Comparison of ENCODE assay signal across 22 cellular contexts in genomic region chr9:37979844-37980243, GRCh38.
DNase-seq lines count a peak whose midpoint lies in the region; ATAC-seq and TF ChIP-seq lines count a peak whose summit lies in the region.
"Had no signal": no experiment of that assay in that cellular context is flagged by ENCODE, and none has a peak within 500 bp of the region (broad histone marks: within the 10 kb centered on the region; RNA-seq: fewer than 3 reads in every experiment).

No MANE protein-coding gene starts in this region.

- no peaks in the 10 kb centered on the region for H3K9me3 ChIP-seq in SK-N-MC (ENCODE audit: low read depth, low read length)
- no peaks in the 10 kb centered on the region for H3K9me3 ChIP-seq in smooth muscle cell (replicated peaks; ENCODE audit: low read depth)
- H3K9me3 ChIP-seq in PC-3 (ENCODE audit: low read length): no peaks in the 10 kb centered on the region
- H3K9me3 ChIP-seq: BE2C, HAP-1 had no signal

- H3K27me3 ChIP-seq in dorsolateral prefrontal cortex: no peaks in the 10 kb centered on the region
- H3K27me3 ChIP-seq in smooth muscle cell (ENCODE audit: low read depth): no peaks in the 10 kb centered on the region
- no peaks in the 10 kb centered on the region for H3K27me3 ChIP-seq in PC-3 (ENCODE audit: low read length)
- H3K27me3 ChIP-seq: BE2C had no signal

- TF ChIP-seq CTCF in dorsolateral prefrontal cortex (IDR thresholded peaks at IDR 0.05 in 54 of 56, conservative IDR thresholded peaks at IDR 0.05 in 2 of 56; ENCODE audit: low read depth in 1 of 56, partially characterized antibody in 56 of 56) (no peak), smooth muscle cell (IDR thresholded peaks at IDR 0.05; ENCODE audit: borderline replicate concordance, insufficient read depth, poor library complexity, severe bottlenecking) (no peak), PC-3 (conservative IDR thresholded peaks at IDR 0.05; ENCODE audit: low read depth, low read length) (no peak)

- 47% methylated on average over 5 of the region's 5 CpGs for WGBS in smooth muscle cell (ENCODE audit: low lambda C conversion rate)

- no TSS peak for BruUV-seq in PC-3 (replicated peaks; lab: Mats Ljungman, UMichigan)

- H3K9ac ChIP-seq in SK-N-MC (ENCODE audit: insufficient read length) (no peak overlapping the region), smooth muscle cell (ENCODE audit: low read depth) (peak overlapping the region; percentile 1), PC-3 (ENCODE audit: low read length) (no peak overlapping the region)
- H3K9ac ChIP-seq: GM23248 had no signal

- peak overlapping the region; percentile 27 for H3K27ac ChIP-seq in SK-N-MC
- peak overlapping the region in 53 of 59 donors; percentile 4 to 99 (median 77) for H3K27ac ChIP-seq in dorsolateral prefrontal cortex
- H3K27ac ChIP-seq in smooth muscle cell (ENCODE audit: low read depth): peak overlapping the region; percentile 93
- H3K27ac ChIP-seq in PC-3 (ENCODE audit: low read length): no peak overlapping the region
- H3K27ac ChIP-seq: GM23248 had no signal

- CTCF ChIA-PET in PC-3 (lab: Charles Lee): no interaction called here

- no peak for DNase-seq in SK-N-MC (ENCODE audit: low read depth, low spot score)
- no peak for DNase-seq in dorsolateral prefrontal cortex
- DNase-seq in smooth muscle cell (lab: John Stamatoyannopoulos, UW; ENCODE audit: unreplicated experiment): no peak
- DNase-seq in PC-3: no peak
- DNase-seq in left colon: no peak
- DNase-seq in GM19238 (ENCODE audit: insufficient read length, low spot score): no peak
- DNase-seq: ACHN; BE2C; C1 segment of cervical spinal cord; CD4-positive, CD25-positive, alpha-beta regulatory T cell; CD8-positive, alpha-beta memory T cell; COR-L47; DMS 273 treated with DMSO at 0.1 percent for 48 hours; DMS53; DND-41; EL; GM23248; HFFc6 had no signal

- peaks cover 28% of the 10 kb centered on the region for H3K4me1 ChIP-seq in smooth muscle cell (ENCODE audit: low read depth)
- H3K4me1 ChIP-seq in PC-3 (ENCODE audit: insufficient read depth, low read length): peaks cover 30% of the 10 kb centered on the region
- H3K4me1 ChIP-seq: HAP-1 had no signal

- no peaks in the 10 kb centered on the region for H3K9me2 ChIP-seq in PC-3 (replicated peaks; ENCODE audit: low read length)

- H4K20me1 ChIP-seq in smooth muscle cell (ENCODE audit: low read depth) (no peaks in the 10 kb centered on the region), PC-3 (ENCODE audit: low read length) (0 out of 2 replicates have a peak, but pooled peaks cover 5% of the 10 kb centered on the region)

- H2AFZ ChIP-seq in smooth muscle cell (ENCODE audit: low read depth): no peak overlapping the region
- H2AFZ ChIP-seq in PC-3 (ENCODE audit: low read length): no peak overlapping the region
- H2AFZ ChIP-seq: GM23248 had no signal

- peaks cover 67% of the 10 kb centered on the region for H3K79me2 ChIP-seq in smooth muscle cell (ENCODE audit: low read depth)
- peaks cover 66% of the 10 kb centered on the region for H3K79me2 ChIP-seq in PC-3 (ENCODE audit: low read length)

- intact Hi-C loops in dorsolateral prefrontal cortex (cut with DNase I) (no loop called here), PC-3 (cut with micrococcal nuclease) (no loop called here), left colon (cut with DNase I, micrococcal nuclease) (no loop called here)

- ATAC-seq in PC-3 (no peak), left colon (no peak), GM21526 (IDR thresholded peaks at IDR 0.05; ENCODE audit: low FRiP score, unreplicated experiment) (no peak)
- ATAC-seq: GM12878, HepG2 had no signal

- POLR2A ChIA-PET in PC-3 (lab: Charles Lee; ENCODE audit: unreplicated experiment): no interaction called here

- H3K4me3 ChIP-seq in SK-N-MC (no peak overlapping the region), dorsolateral prefrontal cortex (no peak overlapping the region), smooth muscle cell (no peak overlapping the region), PC-3 (ENCODE audit: low read length) (no peak overlapping the region)
- H3K4me3 ChIP-seq: GM12878, GM23248, HAP-1 had no signal

- peaks cover 17% of the 10 kb centered on the region for H3F3A ChIP-seq in smooth muscle cell (ENCODE audit: low read depth)
- H3F3A ChIP-seq in PC-3 (ENCODE audit: low read length, unreplicated experiment): peaks cover 7% of the 10 kb centered on the region

- H3K4me2 ChIP-seq in smooth muscle cell (peak overlapping the region; percentile 9), PC-3 (ENCODE audit: low read length) (no peak overlapping the region)

- H3K36me3 ChIP-seq in SK-N-MC (ENCODE audit: insufficient read depth, low read length): no peaks in the 10 kb centered on the region; the same call in 1 of the 2 replicates
- no peaks in the 10 kb centered on the region for H3K36me3 ChIP-seq in smooth muscle cell (ENCODE audit: low read depth)
- peaks cover 18% of the 10 kb centered on the region for H3K36me3 ChIP-seq in PC-3 (ENCODE audit: low read depth, low read length)
- H3K36me3 ChIP-seq: BE2C, HAP-1 had no signal
